Comparison of ENCODE assay signal across 8 cellular contexts in genomic region chr1:148049113-148049491, GRCh38.
A peak's percentile ranks its signal among the peaks of the same experiment; 100 is the strongest.
DNase-seq lines count a peak whose midpoint lies in the region; ATAC-seq and TF ChIP-seq lines count a peak whose summit lies in the region.
"Not testable (repeated sequence)": the region's sequence is repeated elsewhere in the genome, so short reads cannot be mapped to it uniquely, and the experiment has no call there.

No MANE protein-coding gene starts in this region.

- peak overlapping the region; percentile 68 for H3K4me3 ChIP-seq in ACC112 (ENCODE audit: low read depth, low read length)
- H3K4me3 ChIP-seq in adrenal gland: peak overlapping the region in 2 of 4 donors; percentile 51 to 61
- H3K4me3 ChIP-seq in endodermal cell (ENCODE audit: low read length): peak overlapping the region; percentile 74
- H3K4me3 ChIP-seq in iPS-18a (ENCODE audit: low read length): peak overlapping the region; percentile 61
- H3K4me3 ChIP-seq in neural progenitor cell: peak overlapping the region; percentile 65

- TF ChIP-seq POLR2A in adrenal gland (IDR thresholded peaks at IDR 0.05): not testable (repeated sequence)

- H3K4me1 ChIP-seq in ACC112 (ENCODE audit: control insufficient read depth, insufficient read depth, low read length, unreplicated experiment); adrenal gland (replicated peaks in 1 of 2); endodermal cell (ENCODE audit: control insufficient read depth, insufficient read depth, low read length); iPS-18a (ENCODE audit: control insufficient read depth, low read depth, low read length); neural progenitor cell: not testable (repeated sequence)

- not testable (repeated sequence) for H3K36me3 ChIP-seq in ACC112 (ENCODE audit: insufficient read depth, low read length); adrenal gland (replicated peaks in 1 of 2); endodermal cell (ENCODE audit: control insufficient read depth, insufficient read depth, low read length); iPS-18a (ENCODE audit: control insufficient read depth, low read depth, low read length); neural progenitor cell

- peak overlapping the region; percentile 94 for H3K4me2 ChIP-seq in neural progenitor cell

- peak; percentile 20 for ATAC-seq in activated CD8-positive, alpha-beta memory T cell treated with anti-CD3 and anti-CD28 coated beads, Interleukin-2, amount 10 ng/mL, durations not matched to agents 7 days and 5 days

- H4K20me1 ChIP-seq in neural progenitor cell (ENCODE audit: low read depth): not testable (repeated sequence)

- H3K27me3 Mint-ChIP-seq in IgD-negative memory B cell; activated CD8-positive, alpha-beta memory T cell treated with anti-CD3 and anti-CD28 coated beads, Interleukin-2, amount 10 ng/mL, durations not matched to agents 7 days and 5 days; endodermal cell (ENCODE audit: insufficient read depth); neural progenitor cell (ENCODE audit: insufficient read depth, low read depth): not testable (repeated sequence)

- H2AFZ ChIP-seq in ACC112 (ENCODE audit: low read length, unreplicated experiment): not testable (repeated sequence)
- peak overlapping the region; percentile 85 for H2AFZ ChIP-seq in neural progenitor cell (replicated peaks)

- H3F3A ChIP-seq in neural progenitor cell (ENCODE audit: low read depth): not testable (repeated sequence)

- not testable (repeated sequence) for H3K27ac ChIP-seq in ACC112 (ENCODE audit: low read depth, low read length); endodermal cell (ENCODE audit: low read depth, low read length); iPS-18a (ENCODE audit: low read length); neural progenitor cell
- peak overlapping the region in 4 of 5 donors; percentile 66 to 85 (median 73) for H3K27ac ChIP-seq in adrenal gland

- H3K79me2 ChIP-seq in ACC112 (ENCODE audit: control insufficient read depth, insufficient read depth, low read length, unreplicated experiment); neural progenitor cell (ENCODE audit: low read depth): not testable (repeated sequence)

- H3K4me3 Mint-ChIP-seq in IgD-negative memory B cell: peak overlapping the region in 3 of 4 donors; percentile 60 to 78 (median 72)
- H3K4me3 Mint-ChIP-seq in activated CD8-positive, alpha-beta memory T cell treated with anti-CD3 and anti-CD28 coated beads, Interleukin-2, amount 10 ng/mL, durations not matched to agents 7 days and 5 days: peak overlapping the region; percentile 36
- H3K4me3 Mint-ChIP-seq in endodermal cell: peak overlapping the region; percentile 77
- H3K4me3 Mint-ChIP-seq in neural progenitor cell: peak overlapping the region; percentile 87

- H3K27ac Mint-ChIP-seq in IgD-negative memory B cell; activated CD8-positive, alpha-beta memory T cell treated with anti-CD3 and anti-CD28 coated beads, Interleukin-2, amount 10 ng/mL, durations not matched to agents 7 days and 5 days; endodermal cell; neural progenitor cell: not testable (repeated sequence)

- not testable (repeated sequence) for H3K9me3 Mint-ChIP-seq in IgD-negative memory B cell; activated CD8-positive, alpha-beta memory T cell treated with anti-CD3 and anti-CD28 coated beads, Interleukin-2, amount 10 ng/mL, durations not matched to agents 7 days and 5 days (ENCODE audit: low read depth); endodermal cell; neural progenitor cell

- not testable (repeated sequence) for TF ChIP-seq CTCF in adrenal gland (IDR thresholded peaks at IDR 0.05); endodermal cell (conservative IDR thresholded peaks at IDR 0.05); neural progenitor cell (IDR thresholded peaks at IDR 0.05)

- intact Hi-C loops in adrenal gland (cut with DNase I): not testable (repeated sequence)

- H3K9me3 ChIP-seq in adrenal gland (replicated peaks in 1 of 3); endodermal cell (ENCODE audit: control insufficient read depth, low read length); iPS-18a (ENCODE audit: control insufficient read depth, low read depth, low read length); neural progenitor cell (ENCODE audit: low read depth): not testable (repeated sequence)

- not testable (repeated sequence) for H3K36me3 Mint-ChIP-seq in IgD-negative memory B cell; activated CD8-positive, alpha-beta memory T cell treated with anti-CD3 and anti-CD28 coated beads, Interleukin-2, amount 10 ng/mL, durations not matched to agents 7 days and 5 days; endodermal cell (ENCODE audit: low read depth); neural progenitor cell

- H3K27me3 ChIP-seq in ACC112 (ENCODE audit: insufficient read depth, low read length); adrenal gland; endodermal cell (ENCODE audit: control insufficient read depth, insufficient read depth, low read length, poor library complexity, severe bottlenecking); iPS-18a (ENCODE audit: control insufficient read depth, insufficient read depth, low read length); neural progenitor cell: not testable (repeated sequence)

- CTCF ChIA-PET in activated CD8-positive, alpha-beta memory T cell treated with anti-CD3 and anti-CD28 coated beads, Interleukin-2, amount 10 ng/mL, durations not matched to agents 7 days and 5 days (lab: Charles Lee): not testable (repeated sequence)

- DNase-seq in activated CD8-positive, alpha-beta memory T cell treated with anti-CD3 and anti-CD28 coated beads, Interleukin-2, amount 10 ng/mL, durations not matched to agents 7 days and 5 days: not testable (repeated sequence)
- peak in 3 of 7 donors; percentile 18 to 25 (median 23) for DNase-seq in adrenal gland
- peak; percentile 43 for DNase-seq in endodermal cell
- DNase-seq in neural progenitor cell (ENCODE audit: low spot score): peak; percentile 8
- peak; percentile 45 for DNase-seq in stimulated activated CD8-positive, alpha-beta memory T cell treated with anti-CD3 and anti-CD28 coated beads, Interleukin-4, amount 100 ng/mL, for 48 hours

- 1 to 5% (median 1%) methylated on average over 14 to 25 of the region's 25 CpGs for WGBS in adrenal gland, 4 donors
- WGBS in endodermal cell (ENCODE audit: insufficient coverage in 1 of 2, insufficient read length in 1 of 2), 2 experiments: 0% methylated on average over 18 of the region's 25 CpGs; no CpG with 5 or more reads in 1 of the 2 experiments

- not testable (repeated sequence) for H3K9ac ChIP-seq in endodermal cell (ENCODE audit: extremely low read depth, low read length, poor library complexity, severe bottlenecking); iPS-18a (ENCODE audit: low read length); neural progenitor cell

- not testable (repeated sequence) for H3K4me1 Mint-ChIP-seq in IgD-negative memory B cell; activated CD8-positive, alpha-beta memory T cell treated with anti-CD3 and anti-CD28 coated beads, Interleukin-2, amount 10 ng/mL, durations not matched to agents 7 days and 5 days; endodermal cell; neural progenitor cell

Comparison
In these comparisons a context has a peak if more than half of its experiments do, and no peak if none do; other contexts are left out.
1. H3K4me3 Mint-ChIP-seq: peak in every context shown above with its lines; median percentile 87 in neural progenitor cell; 77 in endodermal cell; 72 in IgD-negative memory B cell; 36 in activated CD8-positive, alpha-beta memory T cell treated with anti-CD3 and anti-CD28 coated beads, Interleukin-2, amount 10 ng/mL, durations not matched to agents 7 days and 5 days.